9 cellular contexts compared by ENCODE assay signal in genomic region chr1:202625416-202626360, GRCh38.
DNase-seq lines count a peak whose midpoint lies in the region; ATAC-seq, FAIRE-seq and TF ChIP-seq lines count a peak whose summit lies in the region.
"Had no signal": no experiment of that assay in that cellular context is flagged by ENCODE, and none has a peak within 500 bp of the region (broad histone marks: within the 10 kb centered on the region; RNA-seq: fewer than 3 reads in every experiment).

No MANE protein-coding gene starts in this region.

- no peaks in the 10 kb centered on the region for H3K9me3 ChIP-seq in Caco-2
- H3K9me3 ChIP-seq in HepG2 (ENCODE audit: low read length): no peaks in the 10 kb centered on the region

- no peak overlapping the region for H2AFZ ChIP-seq in HepG2 (ENCODE audit: low read length)

- DNase-seq in Caco-2: peak; percentile 56 to 61
- DNase-seq in NCI-H1694 treated with DMSO at 0.1 percent for 48 hours (lab: John Stamatoyannopoulos, UW): peak; percentile 44
- peak; percentile 56 for DNase-seq in activated B cell treated with CpG ODN at 0.5 μM for 24 hours
- peak; percentile 50 for DNase-seq in cerebellum (ENCODE audit: low spot score)
- DNase-seq in HepG2 (ENCODE audit: low spot score): peak; percentile 41
- DNase-seq in stimulated activated CD8-positive, alpha-beta memory T cell treated with anti-CD3 and anti-CD28 coated beads, Interleukin-15, amount 100 ng/mL, for 1 hour (ENCODE audit: low read depth): peak; percentile 14

- H3K27me3 Mint-ChIP-seq in Caco-2 (ENCODE audit: insufficient read depth, unreplicated experiment) (no peaks in the 10 kb centered on the region), activated B cell treated with CpG ODN at 0.5 μM for 24 hours (peaks cover 10% of the 10 kb centered on the region)

- H3K27me3 ChIP-seq in Caco-2 (replicated peaks; ENCODE audit: control insufficient read depth, insufficient read depth, low read length): no peaks in the 10 kb centered on the region
- H3K27me3 ChIP-seq in HepG2 (ENCODE audit: control insufficient read depth in 1 of 2, insufficient read depth in 2 of 2, low read length in 2 of 2): peaks cover 1 to 22% of the 10 kb centered on the region in 2 experiments; a peak in 4 of 5 replicates

- H3K36me3 Mint-ChIP-seq in Caco-2 (ENCODE audit: insufficient read depth, unreplicated experiment) (no peaks in the 10 kb centered on the region), activated B cell treated with CpG ODN at 0.5 μM for 24 hours (ENCODE audit: low read depth) (no peaks in the 10 kb centered on the region)

- in situ Hi-C loops in HepG2 (cut with HindIII; ENCODE audit: extremely low pct_ligation_motif_present, low pct_unique_long_range_greater_than_20kb): no loop called here

- H3K79me2 ChIP-seq in HepG2 (ENCODE audit: insufficient read depth, low read length): no peaks in the 10 kb centered on the region

- H3K4me3 ChIP-seq in Caco-2 (ENCODE audit: low read depth, low read length) (no peak overlapping the region), HepG2 (replicated peaks in 1 of 3; ENCODE audit: insufficient read depth in 1 of 3, low read depth in 2 of 3, low read length in 3 of 3) (no peak overlapping the region)

- H3K27ac Mint-ChIP-seq in Caco-2 (ENCODE audit: unreplicated experiment): no peak overlapping the region
- no peak overlapping the region for H3K27ac Mint-ChIP-seq in activated B cell treated with CpG ODN at 0.5 μM for 24 hours

- intact Hi-C loops in Caco-2 (cut with micrococcal nuclease; ENCODE audit: unreplicated experiment): no loop called here
- intact Hi-C loops in activated B cell treated with CpG ODN at 0.5 μM for 24 hours (cut with micrococcal nuclease): loop anchor here (1.0 to 10.0 kb wide), 4 partner anchors 53 to 161 kb away; partner anchors contain the start of gene SYT2
- intact Hi-C loops in HepG2 (cut with micrococcal nuclease; ENCODE audit: unreplicated experiment): no loop called here

- H3K9ac ChIP-seq in HepG2 (ENCODE audit: insufficient read depth, low read depth, low read length): no peak overlapping the region

- CTCF ChIA-PET in Caco-2 (lab: Charles Lee) (no interaction called here), activated B cell treated with CpG ODN at 0.5 μM for 24 hours (lab: Charles Lee) (interaction anchor here (0.7 kb wide), 1 partner anchor 19 kb away, joined by 3 read pairs; no protein-coding TSS in a partner anchor), HepG2 (lab: Yijun Ruan, JAX; ENCODE audit: low intra/inter-chr PET ratio, low total read pairs) (interaction anchor here (1.4 kb wide), 1 partner anchor 26 kb away, joined by 4 read pairs; no protein-coding TSS in a partner anchor)

- H3K9me3 Mint-ChIP-seq in Caco-2 (ENCODE audit: unreplicated experiment): no peaks in the 10 kb centered on the region
- H3K9me3 Mint-ChIP-seq in activated B cell treated with CpG ODN at 0.5 μM for 24 hours: no peaks in the 10 kb centered on the region

- BruUV-seq in Caco-2 (replicated peaks; lab: Mats Ljungman, UMichigan) (no TSS peak), HepG2 (replicated peaks; lab: Mats Ljungman, UMichigan) (no TSS peak)

- H3K4me1 ChIP-seq in Caco-2 (no peaks in the 10 kb centered on the region), HepG2 (ENCODE audit: insufficient read depth, low read length) (peaks cover 13% of the 10 kb centered on the region; the same call in 1 of the 2 replicates)

- TF ChIP-seq CTCF in Caco-2 (IDR thresholded peaks at IDR 0.05; ENCODE audit: insufficient read depth in 1 of 2, low read depth in 1 of 2, low read length in 1 of 2, severe bottlenecking in 1 of 2, unreplicated experiment in 1 of 2): peak; percentile 49 to 52
- TF ChIP-seq CTCF in activated B cell treated with CpG ODN at 0.5 μM for 24 hours (IDR thresholded peaks at IDR 0.05): no peak
- peak; percentile 86 for TF ChIP-seq CTCF in HepG2 (CRISPR knock-in tag; IDR thresholded peaks at IDR 0.05)

- TF ChIP-seq RAD21 in HepG2 (CRISPR knock-in tag; IDR thresholded peaks at IDR 0.05): peak; percentile 66

- no peak overlapping the region for H3K27ac ChIP-seq in HepG2 (ENCODE audit: extremely low read length, insufficient read depth, low read length)

- POLR2A ChIA-PET in Caco-2 (lab: Charles Lee): no interaction called here
- POLR2A ChIA-PET in activated B cell treated with CpG ODN at 0.5 μM for 24 hours (lab: Charles Lee): interaction anchor here (0.6 kb wide), 2 partner anchors 18 to 21 kb away, joined by 3 to 5 read pairs; no protein-coding TSS in a partner anchor
- POLR2A ChIA-PET in HepG2 (lab: Yijun Ruan, JAX): no interaction called here

- H3K36me3 ChIP-seq in Caco-2 (ENCODE audit: control insufficient read depth, insufficient read depth, low read length): no peaks in the 10 kb centered on the region
- no peaks in the 10 kb centered on the region for H3K36me3 ChIP-seq in HepG2 (replicated peaks in 1 of 2; ENCODE audit: control insufficient read depth in 1 of 2, insufficient read depth in 2 of 2, low read length in 2 of 2)

- H3K4me2 ChIP-seq in HepG2 (ENCODE audit: low read depth, low read length): no peak overlapping the region

- H4K20me1 ChIP-seq in HepG2 (ENCODE audit: insufficient read depth, low read length): no peaks in the 10 kb centered on the region

- H3K4me1 Mint-ChIP-seq in Caco-2 (ENCODE audit: low read depth, unreplicated experiment): no peaks in the 10 kb centered on the region
- peaks cover 50% of the 10 kb centered on the region for H3K4me1 Mint-ChIP-seq in activated B cell treated with CpG ODN at 0.5 μM for 24 hours

- ATAC-seq in GM21737 (IDR thresholded peaks at IDR 0.05; ENCODE audit: unreplicated experiment): peak; percentile 61
- ATAC-seq in activated B cell treated with CpG ODN at 0.5 μM for 24 hours (ENCODE audit: low read depth): peak; percentile 84
- ATAC-seq in HepG2: peak; percentile 94
- no peak for ATAC-seq in HG03439 (IDR thresholded peaks at IDR 0.05; ENCODE audit: unreplicated experiment)

- 38% methylated on average over 16 of the region's 28 CpGs for WGBS in HepG2 (ENCODE audit: low lambda C conversion rate)

- TF ChIP-seq POLR2A in HepG2 (IDR thresholded peaks at IDR 0.05; ENCODE audit: insufficient read depth in 1 of 2, low read depth in 2 of 2, low read length in 2 of 2): no peak

- H3K4me3 Mint-ChIP-seq in Caco-2 (ENCODE audit: unreplicated experiment): no peak overlapping the region
- no peak overlapping the region for H3K4me3 Mint-ChIP-seq in activated B cell treated with CpG ODN at 0.5 μM for 24 hours

- no peak for TF ChIP-seq EP300 in HepG2 (IDR thresholded peaks at IDR 0.05; ENCODE audit: low read depth in 2 of 2, low read length in 2 of 2)
- TF ChIP-seq EP300 in HepG2 (CRISPR knock-in tag; IDR thresholded peaks at IDR 0.05; ENCODE audit: borderline replicate concordance): no peak

- FAIRE-seq in HepG2 (lab: Jason Lieb, UNC): no peak
- FAIRE-seq: TTC549 had no signal

TF ChIP-seq in HepG2, 621 proteins besides CTCF, POLR2A, EP300 and RAD21 (continues in another document):
- no peak for TF ChIP-seq GMEB1 (CRISPR knock-in tag; IDR thresholded peaks at IDR 0.05; ENCODE audit: borderline replicate concordance)
- TF ChIP-seq LCORL (IDR thresholded peaks at IDR 0.05): no peak
- no peak for TF ChIP-seq LCORL (CRISPR knock-in tag; IDR thresholded peaks at IDR 0.05)
- TF ChIP-seq HOXA3 (CRISPR knock-in tag; IDR thresholded peaks at IDR 0.05): no peak
- TF ChIP-seq ZNF362 (CRISPR knock-in tag; IDR thresholded peaks at IDR 0.05; ENCODE audit: borderline replicate concordance): no peak
- TF ChIP-seq ZBTB33 (CRISPR knock-in tag; IDR thresholded peaks at IDR 0.05): no peak
- no peak for TF ChIP-seq NR2F1 (CRISPR knock-in tag; IDR thresholded peaks at IDR 0.05)
